27 cellular contexts compared by ENCODE assay signal in genomic region chr5:59618644-59619043, GRCh38.
"Had no signal": no experiment of that assay in that cellular context is flagged by ENCODE, and none has a peak within 500 bp of the region (broad histone marks: within the 10 kb centered on the region; RNA-seq: fewer than 3 reads in every experiment).

No MANE protein-coding gene starts in this region.

- H3K4me3 ChIP-seq: ascending aorta, breast epithelium, cardiac muscle cell, colonic mucosa, heart left ventricle had no signal

- H3K27ac ChIP-seq: ascending aorta, breast epithelium, cardiac muscle cell, colonic mucosa, epithelial cell of prostate, heart left ventricle had no signal

- H3K9me3 ChIP-seq: ascending aorta, breast epithelium, colonic mucosa, heart left ventricle had no signal

- H3K4me1 ChIP-seq: ascending aorta, breast epithelium, colonic mucosa, heart left ventricle had no signal

- ATAC-seq: activated naive CD4-positive, alpha-beta T cell treated with anti-CD3 and anti-CD28 coated beads, Interleukin-2, amount 50 U/mL, for 72 hours; activated T-cell treated with anti-CD3 and anti-CD28 coated beads, Interleukin-2, amount 50 U/mL, for 72 hours; esophagus mucosa; heart left ventricle had no signal

- H3K27me3 ChIP-seq: ascending aorta, breast epithelium, cardiac muscle cell, colonic mucosa, heart left ventricle had no signal

- H3K36me3 ChIP-seq: ascending aorta, breast epithelium, cardiac muscle cell, colonic mucosa, heart left ventricle had no signal

- DNase-seq: activated CD4-positive, alpha-beta memory T cell treated with anti-CD3 and anti-CD28 coated beads, Interleukin-2, amount 10 ng/mL, durations not matched to agents 7 days and 5 days; activated CD4-positive, alpha-beta T cell treated with anti-CD3 and anti-CD28 coated beads for 1 hour; activated CD4-positive, alpha-beta T cell treated with anti-CD3 and anti-CD28 coated beads for 4 hours; activated CD4-positive, alpha-beta T cell treated with anti-CD3 and anti-CD28 coated beads, Interleukin-2, amount 10 ng/mL, durations not matched to agents 7 days and 5 days; activated CD4-positive, alpha-beta T cell treated with anti-CD3 and anti-CD28 coated beads, Interleukin-2, amount 50 U/mL, for 4 hours; activated CD8-positive, alpha-beta memory T cell treated with anti-CD3 and anti-CD28 coated beads, Interleukin-2, amount 50 U/mL, for 48 hours; activated gamma-delta T cell; activated naive CD4-positive, alpha-beta T cell; activated naive CD4-positive, alpha-beta T cell treated with anti-CD3 and anti-CD28 coated beads, Interleukin-2, amount 10 ng/mL, durations not matched to agents 7 days and 5 days; activated naive CD8-positive, alpha-beta T cell treated with anti-CD3 and anti-CD28 coated beads, Interleukin-2, amount 10 ng/mL, durations not matched to agents 7 days and 5 days; activated T-cell treated with anti-CD3 and anti-CD28 coated beads for 4 hours; activated T-cell treated with anti-CD3 and anti-CD28 coated beads, Interleukin-2, amount 50 U/mL, for 24 hours; activated T-cell treated with anti-CD3 and anti-CD28 coated beads, Interleukin-2, amount 50 U/mL, for 72 hours; central memory CD4-positive, alpha-beta T cell; cerebellar nuclear complex; colonic mucosa; effector CD8-positive, alpha-beta T cell; foreskin fibroblast; glutamatergic neuron; heart left ventricle; T-helper 2 cell had no signal
